8 cellular contexts compared by ENCODE assay signal in the genomic region with DNA sequence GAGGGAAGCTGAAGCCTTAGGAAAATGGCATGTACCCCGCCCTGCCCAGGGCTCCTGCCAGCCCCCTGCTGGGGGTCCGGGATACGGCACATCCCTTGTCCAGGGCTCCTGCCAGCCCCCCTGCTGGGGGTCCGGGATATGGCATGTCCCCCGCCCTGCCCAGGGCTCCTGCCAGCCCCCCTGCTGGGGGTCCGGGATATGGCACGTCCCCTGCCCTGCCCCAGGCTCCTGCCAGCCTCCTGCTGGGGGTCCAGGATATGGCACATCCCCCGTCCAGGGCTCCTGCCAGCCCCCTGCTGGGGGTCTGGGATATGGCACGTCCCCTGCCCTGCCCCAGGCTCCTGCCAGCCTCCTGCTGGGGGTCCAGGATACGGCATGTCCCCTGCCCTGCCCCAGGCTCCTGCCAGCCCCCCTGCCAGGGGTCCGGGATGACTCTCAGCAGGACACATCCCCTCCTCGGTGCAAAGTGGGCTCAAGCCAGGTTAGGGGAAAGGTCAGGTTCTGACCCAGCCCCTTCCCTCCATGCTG. TPM values are rescaled to one million over a fixed set of nuclear protein-coding genes. Genes with fewer than 3 reads are reported as not detected.
DNase-seq lines count a peak whose midpoint lies in the region; ATAC-seq, FAIRE-seq and TF ChIP-seq lines count a peak whose summit lies in the region.

No MANE protein-coding gene starts in this region.

- no peak overlapping the region for H3K27ac Mint-ChIP-seq in activated CD8-positive, alpha-beta T cell treated with anti-CD3 and anti-CD28 coated beads for 36 hours
- no peak overlapping the region for H3K27ac Mint-ChIP-seq in type B pancreatic cell

- H3K27me3 Mint-ChIP-seq in activated CD8-positive, alpha-beta T cell treated with anti-CD3 and anti-CD28 coated beads for 36 hours: no peaks in the 10 kb centered on the region
- H3K27me3 Mint-ChIP-seq in type B pancreatic cell: no peaks in the 10 kb centered on the region

- POLR2A ChIA-PET in activated CD8-positive, alpha-beta T cell treated with anti-CD3 and anti-CD28 coated beads for 36 hours (lab: Charles Lee): no interaction called here

- no peaks in the 10 kb centered on the region for H3K27me3 ChIP-seq in hepatocyte

- no peaks in the 10 kb centered on the region for H3K36me3 ChIP-seq in hepatocyte (replicated peaks; ENCODE audit: insufficient read depth, low read depth)

- no peaks in the 10 kb centered on the region for H3K36me3 Mint-ChIP-seq in activated CD8-positive, alpha-beta T cell treated with anti-CD3 and anti-CD28 coated beads for 36 hours (ENCODE audit: low read depth)
- no peaks in the 10 kb centered on the region for H3K36me3 Mint-ChIP-seq in type B pancreatic cell

- H2AFZ ChIP-seq in hepatocyte: no peak overlapping the region

- TF ChIP-seq CTCF in activated CD8-positive, alpha-beta T cell treated with anti-CD3 and anti-CD28 coated beads for 36 hours (IDR thresholded peaks at IDR 0.05): peak; percentile 63
- TF ChIP-seq CTCF in hepatocyte (IDR thresholded peaks at IDR 0.05; ENCODE audit: poor library complexity) (peak; percentile 43), type B pancreatic cell (conservative IDR thresholded peaks at IDR 0.05) (peak; percentile 94), GM13976 (IDR thresholded peaks at IDR 0.05; ENCODE audit: borderline replicate concordance, control extremely low read depth, extremely low read depth, insufficient read depth, missing control alignments) (no peak)

- no peaks in the 10 kb centered on the region for H3K9me3 ChIP-seq in hepatocyte (ENCODE audit: low read depth)

- DNase-seq in activated naive CD4-positive, alpha-beta T cell treated with Interleukin-2 at 50 U/mL for 16 hours: peak; percentile 6
- DNase-seq in activated naive CD4-positive, alpha-beta T cell (lab: John Stamatoyannopoulos, UW): no peak
- DNase-seq in activated CD8-positive, alpha-beta T cell treated with anti-CD3 and anti-CD28 coated beads for 36 hours: peak; percentile 19
- DNase-seq in hepatocyte (ENCODE audit: low spot score) (no peak), type B pancreatic cell (ENCODE audit: extremely low spot score, unreplicated experiment) (no peak), RCC 7860 (ENCODE audit: low spot score) (no peak), hepatic stellate cell (ENCODE audit: low spot score) (no peak), GM13976 (ENCODE audit: low spot score) (no peak)

- H3K9me3 Mint-ChIP-seq in activated CD8-positive, alpha-beta T cell treated with anti-CD3 and anti-CD28 coated beads for 36 hours: peaks cover 1% of the 10 kb centered on the region
- H3K9me3 Mint-ChIP-seq in type B pancreatic cell: no peaks in the 10 kb centered on the region

- no peaks in the 10 kb centered on the region for H3K79me2 ChIP-seq in hepatocyte

- CTCF ChIA-PET in activated CD8-positive, alpha-beta T cell treated with anti-CD3 and anti-CD28 coated beads for 36 hours (lab: Charles Lee): interaction anchor here (1.0 to 2.2 kb wide), 2 partner anchors 18 to 25 kb away, joined by 4 to 5 read pairs; no protein-coding TSS in a partner anchor

- 70% methylated on average over 8 of the region's 12 CpGs for WGBS in hepatocyte (ENCODE audit: low lambda C conversion rate, missing lambda C conversion rate)

- peak; percentile 74 for ATAC-seq in activated CD8-positive, alpha-beta T cell treated with anti-CD3 and anti-CD28 coated beads for 36 hours

- no peaks in the 10 kb centered on the region for H4K20me1 ChIP-seq in hepatocyte (ENCODE audit: insufficient read depth, poor library complexity, severe bottlenecking)

- no peaks in the 10 kb centered on the region for H3K4me1 ChIP-seq in hepatocyte (ENCODE audit: insufficient read depth)

- no peaks in the 10 kb centered on the region for H3K4me1 Mint-ChIP-seq in activated CD8-positive, alpha-beta T cell treated with anti-CD3 and anti-CD28 coated beads for 36 hours (ENCODE audit: low read depth)
- peaks cover 22% of the 10 kb centered on the region for H3K4me1 Mint-ChIP-seq in type B pancreatic cell (ENCODE audit: unreplicated experiment)

- in situ Hi-C loops in GM13976 (cut with MboI; ENCODE audit: low sequenced_read_pairs, unreplicated experiment): no loop called here

- H3K4me3 ChIP-seq in hepatocyte: no peak overlapping the region

- no peaks in the 10 kb centered on the region for H3K9me2 ChIP-seq in hepatocyte (replicated peaks; ENCODE audit: insufficient read depth)

- no peak overlapping the region for H3K4me3 Mint-ChIP-seq in activated CD8-positive, alpha-beta T cell treated with anti-CD3 and anti-CD28 coated beads for 36 hours
- no peak overlapping the region for H3K4me3 Mint-ChIP-seq in type B pancreatic cell

- H3K4me2 ChIP-seq in hepatocyte: no peak overlapping the region

- FAIRE-seq in RCC 7860 (lab: Jason Lieb, UNC): no peak

- intact Hi-C loops in activated CD8-positive, alpha-beta T cell treated with anti-CD3 and anti-CD28 coated beads for 36 hours (cut with micrococcal nuclease): no loop called here

- H3K27ac ChIP-seq in hepatocyte: no peak overlapping the region

RNA-seq across cellular contexts. Expression of gene RPH3AL, which starts 43.2 kb away (rescaled TPM):
- 1 to 10 TPM in 1 of 2 experiments, under 1 TPM in 1; 0.72 to 1.1 TPM for total RNA-seq in activated CD8-positive, alpha-beta T cell treated with anti-CD3 and anti-CD28 coated beads for 36 hours
- total RNA-seq in hepatocyte (7.0 and 10.2 TPM in 2 replicates), type B pancreatic cell (ENCODE audit: low replicate concordance) (13.5 and 14.9 TPM in 2 replicates)
- polyA plus RNA-seq in hepatocyte: 7.6 and 12.0 TPM in 2 replicates

Comparison
In these comparisons a context has a peak if more than half of its experiments do, and no peak if none do; other contexts are left out.
1. DNase-seq: peak in activated naive CD4-positive, alpha-beta T cell treated with Interleukin-2 at 50 U/mL for 16 hours (single experiment) and activated CD8-positive, alpha-beta T cell treated with anti-CD3 and anti-CD28 coated beads for 36 hours (single experiment); none in activated naive CD4-positive, alpha-beta T cell (0 of 4), hepatocyte (single experiment), type B pancreatic cell (single experiment), RCC 7860 (single experiment), hepatic stellate cell (single experiment) and GM13976 (single experiment).